22 cellular contexts compared by ENCODE assay signal in genomic region chr3:135017494-135017893, GRCh38.
DNase-seq lines count a peak whose midpoint lies in the region; ATAC-seq and TF ChIP-seq lines count a peak whose summit lies in the region.
"Had no signal": no experiment of that assay in that cellular context is flagged by ENCODE, and none has a peak within 500 bp of the region (broad histone marks: within the 10 kb centered on the region; RNA-seq: fewer than 3 reads in every experiment).

No MANE protein-coding gene starts in this region.

- DNase-seq in NCI-H146 (lab: John Stamatoyannopoulos, UW) (peak; percentile 37), NCI-H146 treated with DMSO at 0.1 percent for 48 hours (lab: John Stamatoyannopoulos, UW; ENCODE audit: unreplicated experiment) (no peak), NCI-H2107 (lab: John Stamatoyannopoulos, UW) (peak; percentile 84), SHP77 treated with DMSO at 0.1 percent for 48 hours (lab: John Stamatoyannopoulos, UW) (peak; percentile 64), upper lobe of right lung (no peak), NCI-H1048 (lab: John Stamatoyannopoulos, UW) (no peak)
- DNase-seq in naive thymus-derived CD4-positive, alpha-beta T cell = no peak
- DNase-seq in activated T-cell treated with anti-CD3 and anti-CD28 coated beads, Interleukin-2, amount 50 U/mL, for 72 hours = no peak
- DNase-seq: activated B cell treated with CpG ODN at 0.5 μM for 24 hours; activated CD8-positive, alpha-beta T cell treated with anti-CD3 and anti-CD28 coated beads for 36 hours; activated naive CD4-positive, alpha-beta T cell treated with Interleukin-2 at 50 U/mL for 16 hours; amygdala; BE2C; immature natural killer cell; NCI-H446; small intestine; stimulated activated CD4-positive, alpha-beta T cell treated with anti-CD3 and anti-CD28 coated beads, Interleukin-2, amount 100 ng/mL, for 48 hours; T-helper 9 cell had no signal

- H3K9me3 Mint-ChIP-seq in naive thymus-derived CD4-positive, alpha-beta T cell = peaks cover 0 to 2% (median 0%) of the 10 kb centered on the region in 11 donors
- H3K9me3 Mint-ChIP-seq in activated T-cell treated with anti-CD3 and anti-CD28 coated beads, Interleukin-2, amount 50 U/mL, for 72 hours = no peaks in the 10 kb centered on the region
- H3K9me3 Mint-ChIP-seq: activated B cell treated with CpG ODN at 0.5 μM for 24 hours; activated CD8-positive, alpha-beta T cell treated with anti-CD3 and anti-CD28 coated beads for 36 hours; immature natural killer cell; stimulated activated naive CD8-positive, alpha-beta T cell treated with anti-CD3 and anti-CD28 coated beads, Interleukin-15, Interleukin-2, amounts not matched to agents 100 ng/mL and 50 ng/mL, for 24 hours; type B pancreatic cell had no signal

- H3K9me3 ChIP-seq in upper lobe of right lung = no peaks in the 10 kb centered on the region
- H3K9me3 ChIP-seq in naive thymus-derived CD4-positive, alpha-beta T cell (ENCODE audit: control insufficient read depth in 2 of 3, low read length in 3 of 3) = no peaks in the 10 kb centered on the region
- H3K9me3 ChIP-seq: BE2C had no signal

- H3K27ac Mint-ChIP-seq in naive thymus-derived CD4-positive, alpha-beta T cell = no peak overlapping the region
- no peak overlapping the region for H3K27ac Mint-ChIP-seq in activated T-cell treated with anti-CD3 and anti-CD28 coated beads, Interleukin-2, amount 50 U/mL, for 72 hours
- H3K27ac Mint-ChIP-seq: activated B cell treated with CpG ODN at 0.5 μM for 24 hours; activated CD8-positive, alpha-beta T cell treated with anti-CD3 and anti-CD28 coated beads for 36 hours; immature natural killer cell; stimulated activated naive CD8-positive, alpha-beta T cell treated with anti-CD3 and anti-CD28 coated beads, Interleukin-15, Interleukin-2, amounts not matched to agents 100 ng/mL and 50 ng/mL, for 24 hours; type B pancreatic cell had no signal

- ATAC-seq in upper lobe of right lung = peak; percentile 75
- ATAC-seq in naive thymus-derived CD4-positive, alpha-beta T cell = no peak
- no peak for ATAC-seq in activated T-cell treated with anti-CD3 and anti-CD28 coated beads, Interleukin-2, amount 50 U/mL, for 72 hours (replicated peaks in 1 of 2)
- ATAC-seq: activated CD8-positive, alpha-beta T cell treated with anti-CD3 and anti-CD28 coated beads for 36 hours had no signal

- no peaks in the 10 kb centered on the region for H3K27me3 ChIP-seq in upper lobe of right lung
- H3K27me3 ChIP-seq in naive thymus-derived CD4-positive, alpha-beta T cell (ENCODE audit: control insufficient read depth in 2 of 2, insufficient read depth in 2 of 2, low read length in 2 of 2) = no peaks in the 10 kb centered on the region
- H3K27me3 ChIP-seq: BE2C, cardiac muscle cell had no signal

- H3K4me3 ChIP-seq in upper lobe of right lung = no peak overlapping the region
- no peak overlapping the region for H3K4me3 ChIP-seq in naive thymus-derived CD4-positive, alpha-beta T cell (ENCODE audit: low read length)
- H3K4me3 ChIP-seq: cardiac muscle cell had no signal

- no peak for TF ChIP-seq CTCF in upper lobe of right lung (IDR thresholded peaks at IDR 0.05)

- no peak overlapping the region for H3K4me3 Mint-ChIP-seq in naive thymus-derived CD4-positive, alpha-beta T cell
- H3K4me3 Mint-ChIP-seq in activated T-cell treated with anti-CD3 and anti-CD28 coated beads, Interleukin-2, amount 50 U/mL, for 72 hours = no peak overlapping the region
- H3K4me3 Mint-ChIP-seq: activated B cell treated with CpG ODN at 0.5 μM for 24 hours; activated CD8-positive, alpha-beta T cell treated with anti-CD3 and anti-CD28 coated beads for 36 hours; immature natural killer cell; stimulated activated naive CD8-positive, alpha-beta T cell treated with anti-CD3 and anti-CD28 coated beads, Interleukin-15, Interleukin-2, amounts not matched to agents 100 ng/mL and 50 ng/mL, for 24 hours; type B pancreatic cell had no signal

- no peaks in the 10 kb centered on the region for H3K36me3 ChIP-seq in upper lobe of right lung
- no peaks in the 10 kb centered on the region for H3K36me3 ChIP-seq in naive thymus-derived CD4-positive, alpha-beta T cell (ENCODE audit: control insufficient read depth in 2 of 3, insufficient read depth in 3 of 3, low read length in 3 of 3)
- H3K36me3 ChIP-seq: BE2C, cardiac muscle cell had no signal

- H3K4me1 Mint-ChIP-seq in naive thymus-derived CD4-positive, alpha-beta T cell = peaks cover 0 to 5% (median 0%) of the 10 kb centered on the region in 7 donors
- peaks cover 5% of the 10 kb centered on the region for H3K4me1 Mint-ChIP-seq in activated T-cell treated with anti-CD3 and anti-CD28 coated beads, Interleukin-2, amount 50 U/mL, for 72 hours (ENCODE audit: low read depth)
- H3K4me1 Mint-ChIP-seq: activated B cell treated with CpG ODN at 0.5 μM for 24 hours had no signal

- intact Hi-C loops in upper lobe of right lung (cut with DNase I) = no loop called here
- intact Hi-C loops in naive thymus-derived CD4-positive, alpha-beta T cell (cut with micrococcal nuclease) = no loop called here

- peaks cover 0 to 10% (median 4%) of the 10 kb centered on the region in 5 donors for H3K27me3 Mint-ChIP-seq in naive thymus-derived CD4-positive, alpha-beta T cell
- no peaks in the 10 kb centered on the region for H3K27me3 Mint-ChIP-seq in activated T-cell treated with anti-CD3 and anti-CD28 coated beads, Interleukin-2, amount 50 U/mL, for 72 hours (ENCODE audit: low read depth)
- H3K27me3 Mint-ChIP-seq: activated B cell treated with CpG ODN at 0.5 μM for 24 hours; activated CD8-positive, alpha-beta T cell treated with anti-CD3 and anti-CD28 coated beads for 36 hours; stimulated activated naive CD8-positive, alpha-beta T cell treated with anti-CD3 and anti-CD28 coated beads, Interleukin-15, Interleukin-2, amounts not matched to agents 100 ng/mL and 50 ng/mL, for 24 hours had no signal

- POLR2A ChIA-PET in naive thymus-derived CD4-positive, alpha-beta T cell (lab: Charles Lee) = no interaction called here

- H3K4me1 ChIP-seq in upper lobe of right lung = no peaks in the 10 kb centered on the region
- no peaks in the 10 kb centered on the region for H3K4me1 ChIP-seq in naive thymus-derived CD4-positive, alpha-beta T cell (ENCODE audit: control insufficient read depth in 2 of 2, insufficient read depth in 2 of 2, low read length in 2 of 2)
- H3K4me1 ChIP-seq: BE2C had no signal

- H3K27ac ChIP-seq in upper lobe of right lung = no peak overlapping the region
- H3K27ac ChIP-seq in naive thymus-derived CD4-positive, alpha-beta T cell (ENCODE audit: low read depth, low read length) = no peak overlapping the region
- H3K27ac ChIP-seq: cardiac muscle cell, RWPE1 had no signal

- no peaks in the 10 kb centered on the region for H3K36me3 Mint-ChIP-seq in naive thymus-derived CD4-positive, alpha-beta T cell
- no peaks in the 10 kb centered on the region for H3K36me3 Mint-ChIP-seq in activated T-cell treated with anti-CD3 and anti-CD28 coated beads, Interleukin-2, amount 50 U/mL, for 72 hours (ENCODE audit: insufficient read depth in 2 of 2)
- H3K36me3 Mint-ChIP-seq: immature natural killer cell, type B pancreatic cell had no signal

- CTCF ChIA-PET in naive thymus-derived CD4-positive, alpha-beta T cell (lab: Charles Lee) = no interaction called here

Comparison
In these comparisons a context has a peak if more than half of its experiments do, and no peak if none do; other contexts are left out.
1. DNase-seq: peak in NCI-H146 (single experiment), NCI-H2107 (single experiment) and SHP77 treated with DMSO at 0.1 percent for 48 hours (single experiment); none in NCI-H146 treated with DMSO at 0.1 percent for 48 hours (single experiment), upper lobe of right lung (single experiment), naive thymus-derived CD4-positive, alpha-beta T cell (0 of 9), NCI-H1048 (single experiment) and activated T-cell treated with anti-CD3 and anti-CD28 coated beads, Interleukin-2, amount 50 U/mL, for 72 hours (0 of 2).